Comparison of ENCODE assay signal across 9 cellular contexts in the genomic region with DNA sequence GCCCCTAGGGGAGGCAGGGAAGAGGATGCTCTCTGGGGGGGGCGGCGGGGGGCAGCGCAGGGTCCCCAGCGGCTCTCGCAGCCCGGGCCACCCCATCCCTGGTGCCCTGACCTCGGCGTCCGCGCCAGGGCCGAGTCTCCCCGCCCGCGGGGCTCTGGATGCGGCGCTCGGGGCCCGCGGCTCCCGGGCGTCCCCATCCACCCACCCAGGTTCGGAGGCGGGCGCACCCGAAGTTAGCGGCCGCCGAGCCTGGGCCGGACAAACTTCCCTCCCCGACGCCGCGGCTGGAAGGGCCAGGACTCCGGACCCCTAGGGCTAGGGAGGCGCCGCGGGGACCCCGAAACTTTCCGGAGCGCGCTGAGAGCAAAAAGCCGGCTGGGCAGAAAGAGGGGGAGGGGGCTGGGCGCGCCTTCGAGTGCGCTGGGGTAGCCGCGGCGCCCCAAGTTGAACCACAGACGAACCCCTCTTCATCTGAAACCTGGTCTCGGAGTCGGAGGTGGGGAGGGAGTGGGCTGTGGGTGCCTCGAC. TPM values are rescaled to one million over a fixed set of nuclear protein-coding genes. Genes with fewer than 3 reads are reported as not detected.
DNase-seq lines count a peak whose midpoint lies in the region; ATAC-seq and TF ChIP-seq lines count a peak whose summit lies in the region.
"Had no signal": no experiment of that assay in that cellular context is flagged by ENCODE, and none has a peak within 500 bp of the region (broad histone marks: within the 10 kb centered on the region; RNA-seq: fewer than 3 reads in every experiment).

No MANE protein-coding gene starts in this region.

- H3K27ac Mint-ChIP-seq in naive thymus-derived CD8-positive, alpha-beta T cell, result no peak overlapping the region

- H3K9me3 ChIP-seq in DND-41 (ENCODE audit: insufficient read depth, low read length, severe bottlenecking), result no peaks in the 10 kb centered on the region
- H3K9me3 ChIP-seq in PC-3 (ENCODE audit: low read length), result no peaks in the 10 kb centered on the region
- H3K9me3 ChIP-seq in cardiac muscle cell (ENCODE audit: low read depth), result no peaks in the 10 kb centered on the region
- H3K9me3 ChIP-seq in sigmoid colon, result no peaks in the 10 kb centered on the region

- no peaks in the 10 kb centered on the region for H3K9me3 Mint-ChIP-seq in naive thymus-derived CD8-positive, alpha-beta T cell

- H3K27me3 ChIP-seq in DND-41 (ENCODE audit: insufficient read depth, low read length, poor library complexity) (peaks cover 21% of the 10 kb centered on the region), PC-3 (ENCODE audit: low read length) (peaks cover 53% of the 10 kb centered on the region), cardiac muscle cell (peaks cover 18% of the 10 kb centered on the region), sigmoid colon (peaks cover 70 to 94% (median 92%) of the 10 kb centered on the region in 3 donors)

- TF ChIP-seq POLR2A in sigmoid colon (IDR thresholded peaks at IDR 0.05), result no peak

- peaks cover 44% of the 10 kb centered on the region for H3K4me1 ChIP-seq in DND-41 (ENCODE audit: insufficient read depth, low read length)
- 0 out of 2 replicates have a peak, but pooled peaks cover 5% of the 10 kb centered on the region for H3K4me1 ChIP-seq in PC-3 (ENCODE audit: insufficient read depth, low read length)
- peaks cover 22% of the 10 kb centered on the region for H3K4me1 ChIP-seq in cardiac muscle cell (ENCODE audit: low read depth)
- H3K4me1 ChIP-seq in sigmoid colon, result peaks cover 0 to 59% (median 58%) of the 10 kb centered on the region in 4 donors

- no peaks in the 10 kb centered on the region for H3F3A ChIP-seq in PC-3 (ENCODE audit: low read length, unreplicated experiment)

- TF ChIP-seq EP300 in sigmoid colon (IDR thresholded peaks at IDR 0.05), result no peak

- no peak for DNase-seq in DND-41
- DNase-seq in PC-3, result no peak
- peak in 1 of 2 donors; percentile 63 for DNase-seq in cardiac muscle cell (ENCODE audit: low read depth in 1 of 2, low spot score in 1 of 2)
- DNase-seq in sigmoid colon, result peak; percentile 45
- no peak for DNase-seq in HPDE6-E6E7 (ENCODE audit: extremely low spot score)
- DNase-seq in NCI-H1105 treated with DMSO at 0.1 percent for 48 hours (lab: John Stamatoyannopoulos, UW), result no peak
- no peak for DNase-seq in naive thymus-derived CD8-positive, alpha-beta T cell
- no peak for DNase-seq in activated CD4-positive, alpha-beta T cell treated with anti-CD3 and anti-CD28 coated beads for 4 hours

- ATAC-seq in DND-41 (ENCODE audit: insufficient read depth, low read depth), result peak; percentile 6; the same call in 2 of the 3 replicates
- ATAC-seq in PC-3, result peak; percentile 8; the same call in 1 of the 2 replicates
- no peak for ATAC-seq in naive thymus-derived CD8-positive, alpha-beta T cell

- H3K36me3 Mint-ChIP-seq in naive thymus-derived CD8-positive, alpha-beta T cell, result peaks cover 0 to 5% (median 0%) of the 10 kb centered on the region in 3 donors

- H3K9ac ChIP-seq in DND-41 (ENCODE audit: low read depth, low read length) (peak overlapping the region; percentile 58), PC-3 (ENCODE audit: low read length) (no peak overlapping the region)

- H3K36me3 ChIP-seq in DND-41 (ENCODE audit: insufficient read depth, low read length) (no peaks in the 10 kb centered on the region), PC-3 (ENCODE audit: low read depth, low read length) (no peaks in the 10 kb centered on the region), cardiac muscle cell (no peaks in the 10 kb centered on the region), sigmoid colon (no peaks in the 10 kb centered on the region)

- H3K27ac ChIP-seq in DND-41 (ENCODE audit: low read length) (peak overlapping the region; percentile 40; the same call in 1 of the 2 replicates), PC-3 (ENCODE audit: low read length) (no peak overlapping the region), cardiac muscle cell (no peak overlapping the region), sigmoid colon (peak overlapping the region in 1 of 4 donors; percentile 14)

- peaks cover 18% of the 10 kb centered on the region for H4K20me1 ChIP-seq in DND-41 (ENCODE audit: insufficient read depth, low read length)
- no peaks in the 10 kb centered on the region for H4K20me1 ChIP-seq in PC-3 (ENCODE audit: low read length)

- no peaks in the 10 kb centered on the region for H3K9me2 ChIP-seq in PC-3 (replicated peaks; ENCODE audit: low read length)

- 1 to 3% methylated on average over 53 of the region's 53 CpGs for WGBS in sigmoid colon, 2 donors

- H3K27me3 Mint-ChIP-seq in naive thymus-derived CD8-positive, alpha-beta T cell, result peaks cover 8 to 55% (median 30%) of the 10 kb centered on the region in 5 donors

- TF ChIP-seq CTCF in DND-41 (IDR thresholded peaks at IDR 0.05; ENCODE audit: borderline replicate concordance, extremely low read depth, low read length, poor library complexity, severe bottlenecking) (no peak), PC-3 (conservative IDR thresholded peaks at IDR 0.05; ENCODE audit: low read depth, low read length) (no peak), cardiac muscle cell (IDR thresholded peaks at IDR 0.05; ENCODE audit: low read depth, low read length) (no peak), sigmoid colon (IDR thresholded peaks at IDR 0.05) (no peak)

- no peak overlapping the region; the same call in 1 of the 2 replicates for H2AFZ ChIP-seq in DND-41 (ENCODE audit: low read depth, low read length)
- no peak overlapping the region for H2AFZ ChIP-seq in PC-3 (ENCODE audit: low read length)

- no TSS peak for BruUV-seq in PC-3 (replicated peaks; lab: Mats Ljungman, UMichigan)

- H3K4me3 ChIP-seq in DND-41 (ENCODE audit: low read depth in 1 of 2, low read length in 2 of 2) (peak overlapping the region; percentile 65 to 72), PC-3 (ENCODE audit: low read length) (peak overlapping the region; percentile 51), cardiac muscle cell (peak overlapping the region; percentile 68), sigmoid colon (peak overlapping the region; percentile 8 to 57 (median 49))

- H3K79me2 ChIP-seq in DND-41 (ENCODE audit: insufficient read depth, low read length) (peaks cover 32% of the 10 kb centered on the region), PC-3 (ENCODE audit: low read length) (no peaks in the 10 kb centered on the region)

- peaks cover 6 to 28% (median 18%) of the 10 kb centered on the region in 4 donors for H3K4me1 Mint-ChIP-seq in naive thymus-derived CD8-positive, alpha-beta T cell

- intact Hi-C loops in PC-3 (cut with micrococcal nuclease), result loop anchor here (10.0 kb wide), 1 partner anchor 88 kb away; no protein-coding TSS in a partner anchor
- intact Hi-C loops in sigmoid colon (cut with DNase I), result loop anchor here (5.0 kb wide), 1 partner anchor 681 kb away; no protein-coding TSS in a partner anchor

- CTCF ChIA-PET in PC-3 (lab: Charles Lee), result no interaction called here

- POLR2A ChIA-PET in PC-3 (lab: Charles Lee; ENCODE audit: unreplicated experiment), result no interaction called here
- POLR2A ChIA-PET in naive thymus-derived CD8-positive, alpha-beta T cell (lab: Charles Lee), result no interaction called here

- H3K4me2 ChIP-seq in DND-41 (ENCODE audit: insufficient read depth, low read length) (peak overlapping the region; percentile 84), PC-3 (ENCODE audit: low read length) (peak overlapping the region; percentile 77)

- peak overlapping the region in 4 of 10 donors; percentile 43 to 87 (median 46) for H3K4me3 Mint-ChIP-seq in naive thymus-derived CD8-positive, alpha-beta T cell

RNA-seq across cellular contexts. Expression of a gene that starts 3.8 kb away (rescaled TPM):
- total RNA-seq in PC-3 (2014; rRNA removed) (0.69 and 0.75 TPM in 2 replicates), cardiac muscle cell (48.7 and 51.6 TPM in 2 replicates), sigmoid colon (under 1 TPM; 0.33 to 0.55 (median 0.45) TPM)
- polyA plus RNA-seq in cardiac muscle cell (8.9 and 13.4 TPM in 2 replicates), sigmoid colon (under 1 TPM in 1 of 3 donors, not detected in 2; 0.83 TPM)
- not detected for total RNA-seq in naive thymus-derived CD8-positive, alpha-beta T cell
- polyA plus RNA-seq in naive thymus-derived CD8-positive, alpha-beta T cell, result not detected
- total RNA-seq: LHCN-M2 had no signal

Comparison
In these comparisons a context has a peak if more than half of its experiments do, and no peak if none do; other contexts are left out.
1. ATAC-seq: peak in DND-41 (single experiment) and PC-3 (single experiment); none in naive thymus-derived CD8-positive, alpha-beta T cell (0 of 2).
2. RNA of a gene that starts 3.8 kb away (total RNA-seq): 48.7 to 51.6 TPM in cardiac muscle cell; 0.69 to 0.75 TPM in PC-3, 0.33 to 0.55 TPM in sigmoid colon and not detected in naive thymus-derived CD8-positive, alpha-beta T cell; every median in the first group is over 10 times any median in the second.
3. Peak in every context shown above with its lines, with median percentiles within 50 percentile points of each other: H3K4me3 ChIP-seq.